Comparison of ENCODE assay signal across 8 cellular contexts in the genomic region with DNA sequence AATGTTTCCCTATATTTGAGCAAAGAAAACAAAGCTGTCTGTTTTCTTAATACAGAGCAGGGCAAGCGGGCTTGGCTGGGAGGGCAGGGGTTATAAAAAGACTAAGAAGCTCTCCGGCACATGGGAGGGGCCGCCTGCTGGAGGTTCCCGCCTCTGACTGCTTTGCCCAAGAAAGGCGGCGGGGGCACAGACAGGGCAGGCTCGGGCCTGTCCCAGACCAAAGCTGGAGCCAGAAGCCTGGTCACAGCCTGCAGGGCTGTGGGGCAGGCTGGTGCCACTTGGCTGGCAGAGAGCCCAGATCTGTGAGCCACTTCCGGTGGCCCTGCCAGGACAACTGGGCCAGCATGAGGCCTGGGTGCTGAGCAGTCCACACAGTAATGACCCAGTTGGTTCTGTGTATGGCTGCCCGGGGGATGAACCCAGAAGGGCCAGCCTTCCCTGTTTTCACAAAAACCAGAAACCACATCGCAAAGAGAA.
A peak's percentile ranks its signal among the peaks of the same experiment; 100 is the strongest.
DNase-seq lines count a peak whose midpoint lies in the region; FAIRE-seq and TF ChIP-seq lines count a peak whose summit lies in the region.

No MANE protein-coding gene starts in this region.

- no peak overlapping the region for H3K4me3 ChIP-seq in cardiac fibroblast (replicated peaks in 1 of 2; ENCODE audit: low read depth in 2 of 2, low read length in 2 of 2)
- H3K4me3 ChIP-seq in kidney (ENCODE audit: low read length in 2 of 2), result no peak overlapping the region

- no peaks in the 10 kb centered on the region for H3K36me3 ChIP-seq in kidney (ENCODE audit: control insufficient read depth in 1 of 2, insufficient read depth in 2 of 2, low read length in 2 of 2)

- H3K9ac ChIP-seq in kidney (ENCODE audit: low read length in 2 of 2), result no peak overlapping the region

- peaks cover 20% of the 10 kb centered on the region in 2 donors for H3K4me1 ChIP-seq in kidney (ENCODE audit: control insufficient read depth in 1 of 2, insufficient read depth in 1 of 2, low read depth in 1 of 2, low read length in 2 of 2)

- TF ChIP-seq CTCF in cardiac fibroblast (IDR thresholded peaks at IDR 0.05; ENCODE audit: low read depth, low read length), result peak; percentile 18
- no peak for TF ChIP-seq CTCF in kidney (IDR thresholded peaks at IDR 0.05; ENCODE audit: borderline replicate concordance, extremely low read depth, insufficient read depth)

- intact Hi-C loops in kidney (cut with DNase I), result no loop called here

- FAIRE-seq in HTR-8/SVneo (lab: Jason Lieb, UNC) (peak; percentile 76), kidney (lab: Jason Lieb, UNC) (no peak)

- DNase-seq in CMK (ENCODE audit: low read depth) (peak; percentile 8), HTR-8/SVneo (ENCODE audit: insufficient read length, low spot score) (peak; percentile 94), NOMO-1 treated with dmso at 0.1 percent for 144 hours (lab: John Stamatoyannopoulos, UW; ENCODE audit: unreplicated experiment) (peak; percentile 59), cardiac fibroblast (ENCODE audit: low read depth in 2 of 2) (peak; percentile 63 to 78), kidney (peak; percentile 96), smooth muscle cell of the brain vasculature (ENCODE audit: low read depth, low spot score) (peak; percentile 69)
- no peak for DNase-seq in activated CD4-positive, alpha-beta T cell treated with anti-CD3 and anti-CD28 coated beads for 1 hour
- DNase-seq in stimulated activated CD4-positive, alpha-beta T cell treated with anti-CD3 and anti-CD28 coated beads, Interleukin-12 subunit alpha, Interleukin-12 subunit beta, amount 100 ng/mL, for 4 hours, result no peak

- H3K9me3 ChIP-seq in kidney (ENCODE audit: control insufficient read depth in 1 of 2, low read length in 2 of 2), result no peaks in the 10 kb centered on the region

- peak overlapping the region; percentile 58 to 86 for H3K27ac ChIP-seq in kidney (ENCODE audit: low read depth in 2 of 2, low read length in 2 of 2)

Comparison
In these comparisons a context has a peak if more than half of its experiments do, and no peak if none do; other contexts are left out.
1. DNase-seq: peak in CMK (single experiment), HTR-8/SVneo (single experiment), NOMO-1 treated with dmso at 0.1 percent for 144 hours (single experiment), cardiac fibroblast (2 of 2), kidney (single experiment) and smooth muscle cell of the brain vasculature (single experiment); none in activated CD4-positive, alpha-beta T cell treated with anti-CD3 and anti-CD28 coated beads for 1 hour (single experiment) and stimulated activated CD4-positive, alpha-beta T cell treated with anti-CD3 and anti-CD28 coated beads, Interleukin-12 subunit alpha, Interleukin-12 subunit beta, amount 100 ng/mL, for 4 hours (single experiment).